ENCODE assay signal across 31 cellular contexts in genomic region chr5:135265497-135266300, GRCh38.
DNase-seq lines count a peak whose midpoint lies in the region; ATAC-seq, FAIRE-seq and TF ChIP-seq lines count a peak whose summit lies in the region.
"Had no signal": no experiment of that assay in that cellular context is flagged by ENCODE, and none has a peak within 500 bp of the region (broad histone marks: within the 10 kb centered on the region; RNA-seq: fewer than 3 reads in every experiment).

No MANE protein-coding gene starts in this region.

- H3K9me3 ChIP-seq in HepG2 (ENCODE audit: low read length) (no peaks in the 10 kb centered on the region), right lobe of liver (no peaks in the 10 kb centered on the region), esophagus muscularis mucosa (no peaks in the 10 kb centered on the region), neural progenitor cell (ENCODE audit: low read depth) (no peaks in the 10 kb centered on the region), colonic mucosa (no peaks in the 10 kb centered on the region)
- H3K9me3 ChIP-seq: adrenal gland, breast epithelium, upper lobe of right lung had no signal

- peaks cover 52% of the 10 kb centered on the region for H3K4me1 ChIP-seq in HepG2 (ENCODE audit: insufficient read depth, low read length)
- no peaks in the 10 kb centered on the region for H3K4me1 ChIP-seq in right lobe of liver
- peaks cover 0 to 30% (median 20%) of the 10 kb centered on the region in 4 donors for H3K4me1 ChIP-seq in esophagus muscularis mucosa
- no peaks in the 10 kb centered on the region for H3K4me1 ChIP-seq in neural progenitor cell
- no peaks in the 10 kb centered on the region for H3K4me1 ChIP-seq in colonic mucosa
- H3K4me1 ChIP-seq: adrenal gland, breast epithelium, upper lobe of right lung had no signal

- POLR2A ChIA-PET in HepG2 (lab: Yijun Ruan, JAX): interaction anchor here (0.8 to 3.0 kb wide), 8 partner anchors 8 to 109 kb away, joined by 3 to 29 read pairs (median 9); no protein-coding TSS in a partner anchor

- TF ChIP-seq CTCF in HepG2 (CRISPR knock-in tag; IDR thresholded peaks at IDR 0.05) (no peak), right lobe of liver (IDR thresholded peaks at IDR 0.05) (no peak), esophagus muscularis mucosa (IDR thresholded peaks at IDR 0.05) (no peak), neural progenitor cell (IDR thresholded peaks at IDR 0.05) (no peak), colonic mucosa (IDR thresholded peaks at IDR 0.05) (no peak)

- CTCF ChIA-PET in HepG2 (lab: Yijun Ruan, JAX; ENCODE audit: low intra/inter-chr PET ratio, low total read pairs): no interaction called here

- H3K9ac ChIP-seq in HepG2 (ENCODE audit: insufficient read depth, low read depth, low read length) (peak overlapping the region; percentile 60), neural progenitor cell (no peak overlapping the region), colonic mucosa (ENCODE audit: low read depth in 2 of 2, low read length in 2 of 2) (no peak overlapping the region)

- peak overlapping the region; percentile 73 for H3K4me2 ChIP-seq in HepG2 (ENCODE audit: low read depth, low read length)
- H3K4me2 ChIP-seq in neural progenitor cell: no peak overlapping the region
- H3K4me2 ChIP-seq: A549 had no signal

- no peak for DNase-seq in HepG2 (ENCODE audit: low spot score)
- DNase-seq in right lobe of liver: no peak
- peak; percentile 91 for DNase-seq in esophagus muscularis mucosa (ENCODE audit: extremely low spot score)
- DNase-seq in neural progenitor cell (ENCODE audit: low spot score): no peak
- DNase-seq in MV-4-11 (lab: John Stamatoyannopoulos, UW): no peak
- DNase-seq in colonic mucosa: no peak
- no peak for DNase-seq in globus pallidus (ENCODE audit: low spot score)
- no peak for DNase-seq in left lobe of liver (ENCODE audit: low spot score)
- DNase-seq: activated CD4-positive, alpha-beta T cell treated with anti-CD3 and anti-CD28 coated beads, Interleukin-2, amount 10 ng/mL, durations not matched to agents 24 days and 14 days; activated naive CD4-positive, alpha-beta T cell; activated T-cell treated with anti-CD3 and anti-CD28 coated beads, Interleukin-2, amount 50 U/mL, for 48 hours; adrenal gland; CD8-positive, alpha-beta memory T cell; DMS79; GF-D8; H7; head of caudate nucleus; natural killer cell; NCI-H1048; NCI-H1694 treated with DMSO at 0.1 percent for 48 hours; NCI-H526 treated with DMSO at 0.1 percent for 48 hours; T-helper 2 cell; upper lobe of right lung had no signal

- FAIRE-seq in HepG2 (lab: Jason Lieb, UNC): no peak
- FAIRE-seq: A549, endometrium, GM18507 had no signal

- H3K4me3 Mint-ChIP-seq in neural progenitor cell: no peak overlapping the region
- H3K4me3 Mint-ChIP-seq: activated CD4-positive, alpha-beta T cell treated with anti-CD3 and anti-CD28 coated beads, Interleukin-2, amount 10 ng/mL, durations not matched to agents 24 days and 14 days; B cell; natural killer cell had no signal

- H2AFZ ChIP-seq in HepG2 (ENCODE audit: low read length) (no peak overlapping the region), neural progenitor cell (replicated peaks) (no peak overlapping the region)

- BruUV-seq in HepG2 (replicated peaks; lab: Mats Ljungman, UMichigan): no TSS peak

- WGBS in HepG2 (ENCODE audit: low lambda C conversion rate): 74% methylated on average over 13 of the region's 13 CpGs
- WGBS in right lobe of liver (ENCODE audit: insufficient coverage, low coverage, low lambda C conversion rate, missing lambda C conversion rate): 78% methylated on average over 11 of the region's 13 CpGs
- 83% methylated on average over 13 of the region's 13 CpGs for WGBS in esophagus muscularis mucosa

- no peaks in the 10 kb centered on the region for H3K27me3 Mint-ChIP-seq in neural progenitor cell (ENCODE audit: insufficient read depth, low read depth)

- peaks cover 34% of the 10 kb centered on the region for H3K4me1 Mint-ChIP-seq in neural progenitor cell
- H3K4me1 Mint-ChIP-seq: activated CD4-positive, alpha-beta T cell treated with anti-CD3 and anti-CD28 coated beads, Interleukin-2, amount 10 ng/mL, durations not matched to agents 24 days and 14 days; B cell; CD8-positive, alpha-beta memory T cell; natural killer cell had no signal

- ATAC-seq in HepG2 (peak; percentile 13; the same call in 1 of the 3 replicates), right lobe of liver (no peak), left lobe of liver (no peak)
- ATAC-seq: natural killer cell, SK-N-SH treated with all-trans-retinoic acid at 6 μM for 48 hours, upper lobe of right lung had no signal

- no peaks in the 10 kb centered on the region for H3K36me3 Mint-ChIP-seq in neural progenitor cell
- H3K36me3 Mint-ChIP-seq: CD8-positive, alpha-beta memory T cell; natural killer cell had no signal

- H4K20me1 ChIP-seq in HepG2 (ENCODE audit: insufficient read depth, low read length): no peaks in the 10 kb centered on the region
- no peaks in the 10 kb centered on the region for H4K20me1 ChIP-seq in neural progenitor cell (ENCODE audit: low read depth)

- TF ChIP-seq POLR2A in HepG2 (IDR thresholded peaks at IDR 0.05; ENCODE audit: insufficient read depth in 1 of 2, low read depth in 2 of 2, low read length in 2 of 2) (no peak), right lobe of liver (IDR thresholded peaks at IDR 0.05) (no peak), esophagus muscularis mucosa (IDR thresholded peaks at IDR 0.05; ENCODE audit: low read depth) (no peak)

- H3K9me3 Mint-ChIP-seq in neural progenitor cell: peaks cover 6% of the 10 kb centered on the region
- H3K9me3 Mint-ChIP-seq: activated CD4-positive, alpha-beta T cell treated with anti-CD3 and anti-CD28 coated beads, Interleukin-2, amount 10 ng/mL, durations not matched to agents 24 days and 14 days; natural killer cell had no signal

- in situ Hi-C loops in HepG2 (cut with HindIII; ENCODE audit: extremely low pct_ligation_motif_present, low pct_unique_long_range_greater_than_20kb): no loop called here

- TF ChIP-seq EP300 in HepG2 (IDR thresholded peaks at IDR 0.05; ENCODE audit: low read depth in 2 of 2, low read length in 2 of 2) (peak in 1 of 2 experiments; percentile 17; a peak in 1 of 4 replicates), HepG2 (CRISPR knock-in tag; IDR thresholded peaks at IDR 0.05; ENCODE audit: borderline replicate concordance) (no peak), esophagus muscularis mucosa (IDR thresholded peaks at IDR 0.05) (no peak)

- H3K27me3 ChIP-seq in HepG2 (ENCODE audit: control insufficient read depth in 1 of 2, insufficient read depth in 2 of 2, low read length in 2 of 2) (no peaks in the 10 kb centered on the region), right lobe of liver (no peaks in the 10 kb centered on the region), esophagus muscularis mucosa (no peaks in the 10 kb centered on the region), neural progenitor cell (no peaks in the 10 kb centered on the region), colonic mucosa (no peaks in the 10 kb centered on the region)
- H3K27me3 ChIP-seq: adrenal gland, breast epithelium, upper lobe of right lung had no signal

- H3K79me2 ChIP-seq in HepG2 (ENCODE audit: insufficient read depth, low read length) (peaks cover 4% of the 10 kb centered on the region), neural progenitor cell (ENCODE audit: low read depth) (no peaks in the 10 kb centered on the region)

- peak overlapping the region; percentile 15 for H3K27ac Mint-ChIP-seq in neural progenitor cell
- H3K27ac Mint-ChIP-seq: activated CD4-positive, alpha-beta T cell treated with anti-CD3 and anti-CD28 coated beads, Interleukin-2, amount 10 ng/mL, durations not matched to agents 24 days and 14 days; B cell; natural killer cell had no signal

- intact Hi-C loops in HepG2 (cut with micrococcal nuclease; ENCODE audit: unreplicated experiment): loop anchor here (2.0 to 5.0 kb wide), 2 partner anchors 37 to 67 kb away; no protein-coding TSS in a partner anchor
- intact Hi-C loops in right lobe of liver (cut with DNase I): no loop called here
- intact Hi-C loops in esophagus muscularis mucosa (cut with DNase I): no loop called here
- intact Hi-C loops in colonic mucosa (cut with DNase I): no loop called here

- no peaks in the 10 kb centered on the region for H3F3A ChIP-seq in neural progenitor cell (ENCODE audit: low read depth)

- H3K27ac ChIP-seq in HepG2 (ENCODE audit: extremely low read length, insufficient read depth, low read length) (peak overlapping the region; percentile 68), right lobe of liver (no peak overlapping the region), esophagus muscularis mucosa (replicated peaks in 1 of 4) (no peak overlapping the region), neural progenitor cell (no peak overlapping the region), colonic mucosa (no peak overlapping the region)
- H3K27ac ChIP-seq: adrenal gland, breast epithelium, coronary artery, upper lobe of right lung, VCaP had no signal

- no peaks in the 10 kb centered on the region for H3K36me3 ChIP-seq in HepG2 (replicated peaks in 1 of 2; ENCODE audit: control insufficient read depth in 1 of 2, insufficient read depth in 2 of 2, low read length in 2 of 2)
- H3K36me3 ChIP-seq in right lobe of liver: no peaks in the 10 kb centered on the region
- no peaks in the 10 kb centered on the region for H3K36me3 ChIP-seq in esophagus muscularis mucosa
- no peaks in the 10 kb centered on the region for H3K36me3 ChIP-seq in neural progenitor cell
- no peaks in the 10 kb centered on the region for H3K36me3 ChIP-seq in colonic mucosa
- H3K36me3 ChIP-seq: adrenal gland, breast epithelium, upper lobe of right lung had no signal

- no peak for TF ChIP-seq RAD21 in HepG2 (CRISPR knock-in tag; IDR thresholded peaks at IDR 0.05)

- H3K4me3 ChIP-seq in HepG2 (replicated peaks in 1 of 3; ENCODE audit: insufficient read depth in 1 of 3, low read depth in 2 of 3, low read length in 3 of 3) (peak overlapping the region; percentile 9 to 56 (median 54); a peak in 5 of 6 replicates), right lobe of liver (no peak overlapping the region), esophagus muscularis mucosa (no peak overlapping the region), neural progenitor cell (no peak overlapping the region), colonic mucosa (no peak overlapping the region)
- H3K4me3 ChIP-seq: A549, adrenal gland, breast epithelium, coronary artery, upper lobe of right lung had no signal

Comparison
In these comparisons a context has a peak if more than half of its experiments do, and no peak if none do; other contexts are left out.
1. H3K4me3 ChIP-seq: peak in HepG2 (3 of 3); none in right lobe of liver (0 of 3), esophagus muscularis mucosa (0 of 4), neural progenitor cell (single experiment) and colonic mucosa (single experiment).